ENCODE assay signal across 3 cellular contexts in genomic region chr5:143957455-143957854, GRCh38.
TF ChIP-seq lines count a peak whose summit lies in the region.

No MANE protein-coding gene starts in this region.

TF ChIP-seq in SK-N-SH, 30 proteins besides CTCF, POLR2A, EP300 and RAD21:
- TF ChIP-seq SIN3A (IDR thresholded peaks at IDR 0.05; ENCODE audit: borderline replicate concordance, low read depth, low read length) (no peak), SMC3 (IDR thresholded peaks at IDR 0.05; ENCODE audit: low read depth, low read length) (peak; percentile 21; the same call in 1 of the 2 replicates)

TF ChIP-seq in SK-N-SH treated with all-trans-retinoic acid at 6 μM for 48 hours, 23 proteins besides CTCF, POLR2A, EP300 and RAD21:
- TF ChIP-seq CSRNP3 (CRISPR knock-in tag; IDR thresholded peaks at IDR 0.05) (no peak), ARNTL (CRISPR knock-in tag; IDR thresholded peaks at IDR 0.05; ENCODE audit: borderline replicate concordance, low read depth) (no peak), ZNF70 (CRISPR knock-in tag; IDR thresholded peaks at IDR 0.05) (no peak), ZFP30 (CRISPR knock-in tag; IDR thresholded peaks at IDR 0.05) (no peak), TCF4 (CRISPR knock-in tag; IDR thresholded peaks at IDR 0.05; ENCODE audit: borderline replicate concordance) (no peak), CSDC2 (CRISPR knock-in tag; IDR thresholded peaks at IDR 0.05) (no peak), ESRRG (CRISPR knock-in tag; IDR thresholded peaks at IDR 0.05) (no peak), SNAI2 (CRISPR knock-in tag; IDR thresholded peaks at IDR 0.05) (no peak), ZFP3 (CRISPR knock-in tag; IDR thresholded peaks at IDR 0.05) (no peak), TSHZ2 (CRISPR knock-in tag; IDR thresholded peaks at IDR 0.05) (no peak), PATZ1 (CRISPR knock-in tag; IDR thresholded peaks at IDR 0.05; ENCODE audit: borderline replicate concordance) (no peak), GLIS3 (CRISPR knock-in tag; IDR thresholded peaks at IDR 0.05) (no peak), CREB5 (CRISPR knock-in tag; IDR thresholded peaks at IDR 0.05; ENCODE audit: low read depth) (no peak), ISL1 (CRISPR knock-in tag; IDR thresholded peaks at IDR 0.05) (no peak)
TF ChIP-seq in SK-N-SH treated with all-trans-retinoic acid at 6 μM for 48 hours: peak in this region for 0.

TF ChIP-seq in H1, 55 proteins besides CTCF, POLR2A, EP300 and RAD21 (continued from another document):
- no peak for TF ChIP-seq NRF1 (IDR thresholded peaks at IDR 0.05; ENCODE audit: low read depth, low read length)
- TF ChIP-seq SRF (IDR thresholded peaks at IDR 0.05; ENCODE audit: low read depth, low read length), result no peak
- TF ChIP-seq SUZ12 (IDR thresholded peaks at IDR 0.05; ENCODE audit: low read length), result no peak
- TF ChIP-seq RFX5 (IDR thresholded peaks at IDR 0.05; ENCODE audit: borderline replicate concordance, low read depth, low read length), result no peak
- TF ChIP-seq SP4 (IDR thresholded peaks at IDR 0.05; ENCODE audit: low read length), result no peak
- TF ChIP-seq ATF2 (IDR thresholded peaks at IDR 0.05; ENCODE audit: low read length), result no peak
- TF ChIP-seq CHD7 (IDR thresholded peaks at IDR 0.05; ENCODE audit: insufficient replicate concordance, low read length), result no peak
- no peak for TF ChIP-seq SP2 (IDR thresholded peaks at IDR 0.05; ENCODE audit: low read length)
- TF ChIP-seq BRCA1 (IDR thresholded peaks at IDR 0.05; ENCODE audit: low read depth, low read length), result no peak
- TF ChIP-seq SP1 (IDR thresholded peaks at IDR 0.05; ENCODE audit: low read depth, low read length), result no peak
- no peak for TF ChIP-seq CHD1 (IDR thresholded peaks at IDR 0.05; ENCODE audit: low read depth, low read length)
- no peak for TF ChIP-seq JUND (IDR thresholded peaks at IDR 0.05; ENCODE audit: low read length)
- TF ChIP-seq CTBP2 (IDR thresholded peaks at IDR 0.05; ENCODE audit: borderline replicate concordance, insufficient read depth, insufficient read length, low read length), result no peak
- no peak for TF ChIP-seq HDAC2 (IDR thresholded peaks at IDR 0.05; ENCODE audit: borderline replicate concordance in 1 of 2, low read depth in 2 of 2, low read length in 2 of 2)
- no peak for TF ChIP-seq CHD2 (IDR thresholded peaks at IDR 0.05; ENCODE audit: low read length)
